ENCODE assay signal across 8 cellular contexts in the genomic region with DNA sequence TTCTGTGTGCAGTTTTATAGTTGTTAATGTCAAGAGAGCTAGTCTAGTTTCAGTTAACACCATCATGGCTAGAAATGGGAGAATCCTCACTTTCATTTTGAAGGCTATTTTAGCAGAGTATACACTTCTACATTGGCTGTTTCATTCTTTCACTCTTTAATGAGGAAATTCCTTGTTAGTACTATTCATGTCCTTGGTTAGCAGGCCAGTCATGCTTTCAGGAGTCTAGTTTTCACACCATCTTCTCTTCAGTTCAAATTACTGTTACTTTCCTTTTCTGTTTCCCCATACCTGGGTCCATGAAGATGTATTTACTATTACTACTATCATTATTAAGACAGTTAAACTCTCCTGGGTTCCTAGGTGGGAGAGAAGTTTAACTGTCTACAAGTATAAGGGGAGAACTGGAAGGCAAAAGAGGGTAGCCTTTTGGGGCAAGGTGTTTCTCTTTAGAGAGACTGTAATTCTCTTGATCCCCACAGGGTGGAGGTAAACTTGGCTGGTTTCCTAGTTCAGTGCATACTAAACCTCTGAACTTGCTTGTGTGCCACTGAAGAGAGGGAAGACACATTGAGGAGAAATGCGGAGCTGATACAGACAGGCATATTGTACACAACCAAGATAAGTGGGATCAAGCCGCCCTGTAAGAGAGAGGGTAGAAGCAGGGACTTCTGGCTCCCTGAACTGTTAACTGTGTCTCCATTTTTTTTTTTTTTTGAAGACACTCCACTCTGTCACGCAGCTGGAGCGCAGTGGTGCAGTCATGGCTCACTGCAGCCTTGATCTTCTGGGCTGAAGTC. TPM values are rescaled to one million over a fixed set of nuclear protein-coding genes. Genes with fewer than 3 reads are reported as not detected.
DNase-seq lines count a peak whose midpoint lies in the region; ATAC-seq and TF ChIP-seq lines count a peak whose summit lies in the region.

No MANE protein-coding gene starts in this region.

- H3K9me3 ChIP-seq in IMR-90 (ENCODE audit: control insufficient read depth, insufficient read depth, low read length) (peaks cover 13% of the 10 kb centered on the region), PC-3 (ENCODE audit: low read length) (0 out of 2 replicates have a peak, but pooled peaks cover 5% of the 10 kb centered on the region), neural cell (ENCODE audit: low read length) (peaks cover 5% of the 10 kb centered on the region)

- H2AK9ac ChIP-seq in IMR-90 (replicated peaks; ENCODE audit: low read depth, low read length, poor library complexity): no peak overlapping the region

- no peak overlapping the region for H3K18ac ChIP-seq in IMR-90 (ENCODE audit: low read depth, low read length)

- H2AK5ac ChIP-seq in IMR-90 (ENCODE audit: low read depth, low read length): no peak overlapping the region

- H3K9me2 ChIP-seq in PC-3 (replicated peaks; ENCODE audit: low read length) (no peaks in the 10 kb centered on the region), neural cell (ENCODE audit: insufficient read depth, low read length) (no peaks in the 10 kb centered on the region)

- H4K20me1 ChIP-seq in IMR-90 (ENCODE audit: insufficient read depth, low read length): peaks cover 7% of the 10 kb centered on the region; the same call in 1 of the 2 replicates
- H4K20me1 ChIP-seq in PC-3 (ENCODE audit: low read length): no peaks in the 10 kb centered on the region
- H4K20me1 ChIP-seq in neural cell (ENCODE audit: insufficient read depth): no peaks in the 10 kb centered on the region

- CTCF ChIA-PET in IMR-90 (lab: Yijun Ruan, JAX) (interaction anchor here (0.6 to 1.9 kb wide), 7 partner anchors 8 to 391 kb away, joined by 3 to 9 read pairs (median 6); no protein-coding TSS in a partner anchor), PC-3 (lab: Charles Lee) (interaction anchor here (0.6 to 1.4 kb wide), 3 partner anchors 93 to 190 kb away, joined by 3 to 13 read pairs (median 5); no protein-coding TSS in a partner anchor)

- no CpG with 5 or more reads among the region's 4 CpGs for WGBS in IMR-90 (ENCODE audit: extremely low coverage in 2 of 2, insufficient read length in 1 of 2), 2 experiments

- dilution Hi-C loops in IMR-90 (cut with HindIII; ENCODE audit: low sequenced_read_pairs, unreplicated experiment): no loop called here

- no peak overlapping the region for H3K27ac ChIP-seq in IMR-90 (ENCODE audit: insufficient read depth, low read length)
- no peak overlapping the region for H3K27ac ChIP-seq in PC-3 (ENCODE audit: low read length)
- H3K27ac ChIP-seq in neural cell (ENCODE audit: low read length): no peak overlapping the region

- intact Hi-C loops in IMR-90 (cut with micrococcal nuclease): loop anchor here (1.0 kb wide), 2 partner anchors 107 to 183 kb away; no protein-coding TSS in a partner anchor
- intact Hi-C loops in PC-3 (cut with micrococcal nuclease): loop anchor here (1.0 kb wide), 2 partner anchors 107 to 183 kb away; no protein-coding TSS in a partner anchor

- H3K14ac ChIP-seq in IMR-90 (replicated peaks; ENCODE audit: low read depth, low read length): no peak overlapping the region

- POLR2A ChIA-PET in IMR-90 (lab: Charles Lee; ENCODE audit: unreplicated experiment) (no interaction called here), PC-3 (lab: Charles Lee; ENCODE audit: unreplicated experiment) (no interaction called here)

- H2BK5ac ChIP-seq in IMR-90 (ENCODE audit: low read depth, low read length, poor library complexity, severe bottlenecking): no peak overlapping the region

- H3K4me3 ChIP-seq in IMR-90 (ENCODE audit: insufficient read depth, low read depth, low read length) (no peak overlapping the region), PC-3 (ENCODE audit: low read length) (no peak overlapping the region), epithelial cell of esophagus (ENCODE audit: low read length) (no peak overlapping the region), neural cell (ENCODE audit: low read length) (no peak overlapping the region)

- no peak overlapping the region for H2BK20ac ChIP-seq in IMR-90 (ENCODE audit: low read depth, low read length)

- no peak overlapping the region for H3K23ac ChIP-seq in IMR-90 (ENCODE audit: low read depth, low read length)

- H3K79me2 ChIP-seq in PC-3 (ENCODE audit: low read length): no peaks in the 10 kb centered on the region
- no peaks in the 10 kb centered on the region for H3K79me2 ChIP-seq in neural cell (replicated peaks; ENCODE audit: insufficient read depth, low read length)

- H2BK120ac ChIP-seq in IMR-90 (ENCODE audit: low read depth, low read length): no peak overlapping the region

- no peak overlapping the region for H4K91ac ChIP-seq in IMR-90 (ENCODE audit: insufficient read depth, low read depth, low read length)

- H3K27me3 ChIP-seq in IMR-90 (ENCODE audit: control insufficient read depth, insufficient read depth, low read length): peaks cover 26% of the 10 kb centered on the region
- H3K27me3 ChIP-seq in PC-3 (ENCODE audit: low read length): peaks cover 5% of the 10 kb centered on the region
- H3K27me3 ChIP-seq in neural cell (ENCODE audit: insufficient read depth, low read depth, low read length): peaks cover 2% of the 10 kb centered on the region

- ATAC-seq in IMR-90 (ENCODE audit: low read depth) (peak; percentile 54), PC-3 (0 out of 2 replicates have a peak, but pooled peaks have one; percentile 26), GM19328 (IDR thresholded peaks at IDR 0.05; ENCODE audit: unreplicated experiment) (no peak)

- no peak overlapping the region for H3K9ac ChIP-seq in IMR-90 (ENCODE audit: low read depth, low read length)
- no peak overlapping the region for H3K9ac ChIP-seq in PC-3 (ENCODE audit: low read length)
- no peak overlapping the region for H3K9ac ChIP-seq in neural cell (ENCODE audit: low read length)

- TF ChIP-seq RAD21 in IMR-90 (IDR thresholded peaks at IDR 0.05; ENCODE audit: low read length): peak; percentile 62
- TF ChIP-seq RAD21 in neural cell (conservative IDR thresholded peaks at IDR 0.05): peak; percentile 73

- TF ChIP-seq CTCF in IMR-90 (conservative IDR thresholded peaks at IDR 0.05; ENCODE audit: low read depth, low read length) (peak; percentile 71), PC-3 (conservative IDR thresholded peaks at IDR 0.05; ENCODE audit: low read depth, low read length) (peak; percentile 68), epithelial cell of esophagus (IDR thresholded peaks at IDR 0.05; ENCODE audit: insufficient read depth, low read depth, low read length, missing control alignments) (peak; percentile 81), neural cell (IDR thresholded peaks at IDR 0.05; ENCODE audit: poor library complexity, severe bottlenecking) (peak; percentile 79)

- no peak overlapping the region for H3K56ac ChIP-seq in IMR-90 (ENCODE audit: extremely low read depth, insufficient read depth, low read length)

- no peak overlapping the region for H2AFZ ChIP-seq in IMR-90 (replicated peaks; ENCODE audit: low read length, poor library complexity)
- H2AFZ ChIP-seq in PC-3 (ENCODE audit: low read length): no peak overlapping the region
- H2AFZ ChIP-seq in neural cell (ENCODE audit: low read depth, low read length): no peak overlapping the region

- no peak for TF ChIP-seq POLR2A in IMR-90 (IDR thresholded peaks at IDR 0.05; ENCODE audit: low read depth, low read length)

- no peaks in the 10 kb centered on the region for H3K36me3 ChIP-seq in IMR-90 (ENCODE audit: control insufficient read depth, insufficient read depth, low read length)
- H3K36me3 ChIP-seq in PC-3 (ENCODE audit: low read depth, low read length): no peaks in the 10 kb centered on the region
- H3K36me3 ChIP-seq in neural cell (ENCODE audit: insufficient read depth, low read length): no peaks in the 10 kb centered on the region

- H2BK15ac ChIP-seq in IMR-90 (ENCODE audit: low read depth, low read length): no peak overlapping the region

- H4K8ac ChIP-seq in IMR-90 (ENCODE audit: low read depth in 2 of 2, low read length in 2 of 2): no peak overlapping the region

- no peak for TF ChIP-seq EP300 in neural cell (conservative IDR thresholded peaks at IDR 0.05; ENCODE audit: poor library complexity, severe bottlenecking)

- peak; percentile 52 for DNase-seq in SIG-M5 treated with dmso at 0.1 percent for 504 hours (lab: John Stamatoyannopoulos, UW; ENCODE audit: unreplicated experiment)
- no peak for DNase-seq in SIG-M5 (lab: John Stamatoyannopoulos, UW)
- DNase-seq in IMR-90: peak; percentile 67
- DNase-seq in PC-3: peak; percentile 65
- DNase-seq in epithelial cell of esophagus (ENCODE audit: low read depth): peak; percentile 70
- no peak for DNase-seq in NCI-H1048 (lab: John Stamatoyannopoulos, UW)

- BruUV-seq in IMR-90 (replicated peaks; lab: Mats Ljungman, UMichigan): no TSS peak
- no TSS peak for BruUV-seq in PC-3 (replicated peaks; lab: Mats Ljungman, UMichigan)

- H3K4me1 ChIP-seq in IMR-90 (ENCODE audit: control insufficient read depth, insufficient read depth, low read length): 0 out of 2 replicates have a peak, but pooled peaks cover 2% of the 10 kb centered on the region
- peaks cover 12% of the 10 kb centered on the region for H3K4me1 ChIP-seq in PC-3 (ENCODE audit: insufficient read depth, low read length)

- no peaks in the 10 kb centered on the region for H3K79me1 ChIP-seq in IMR-90 (ENCODE audit: low read depth in 1 of 2, low read length in 2 of 2)

- no peak overlapping the region for H3K4ac ChIP-seq in IMR-90 (ENCODE audit: low read depth, low read length)

- H4K5ac ChIP-seq in IMR-90 (ENCODE audit: low read depth, low read length): no peak overlapping the region

- in situ Hi-C loops in IMR-90 (cut with MboI; ENCODE audit: low sequenced_read_pairs): loop anchor here (5.0 kb wide), 2 partner anchors 105 to 185 kb away; no protein-coding TSS in a partner anchor

- no peak overlapping the region for H3K4me2 ChIP-seq in IMR-90 (ENCODE audit: low read depth, low read length)
- H3K4me2 ChIP-seq in PC-3 (ENCODE audit: low read length): no peak overlapping the region
- H3K4me2 ChIP-seq in neural cell (ENCODE audit: low read length): no peak overlapping the region

- H3K9me1 ChIP-seq in IMR-90 (ENCODE audit: insufficient read depth, low read length): peaks cover 3% of the 10 kb centered on the region; the same call in 1 of the 2 replicates

- H3F3A ChIP-seq in PC-3 (ENCODE audit: low read length, unreplicated experiment): no peaks in the 10 kb centered on the region
- no peaks in the 10 kb centered on the region for H3F3A ChIP-seq in neural cell (ENCODE audit: insufficient read depth, low read length, poor library complexity, severe bottlenecking)

RNA-seq across cellular contexts. Expression of a gene that starts 41.3 kb away (rescaled TPM):
- not detected in 2 replicates for total RNA-seq in IMR-90 (2012; rRNA removed)
- not detected in 2 replicates for polyA plus RNA-seq in IMR-90 (2012; rRNA removed)
- not detected in 2 replicates for polyA plus RNA-seq in IMR-90 (2012; cell fraction: cytosol; rRNA removed)
- not detected in 2 replicates for polyA plus RNA-seq in IMR-90 (2012; cell fraction: nucleus; rRNA removed; ENCODE audit: low replicate concordance)
- not detected in 2 replicates for total RNA-seq in PC-3 (2014; rRNA removed)
- polyA plus RNA-seq in neural cell: 4.4 and 5.2 TPM in 2 replicates
- polyA minus RNA-seq in neural cell: 2.2 and 2.4 TPM in 2 replicates

RNA-seq across cellular contexts. Expression of a gene that starts 42.4 kb away (rescaled TPM):
- not detected in 2 replicates for total RNA-seq in IMR-90 (2012; rRNA removed)
- not detected in 2 replicates for polyA plus RNA-seq in IMR-90 (2012; rRNA removed)
- polyA plus RNA-seq in IMR-90 (2012; cell fraction: cytosol; rRNA removed): 0.38 TPM in 1 of 2 replicates, not detected in the other
- polyA plus RNA-seq in IMR-90 (2012; cell fraction: nucleus; rRNA removed; ENCODE audit: low replicate concordance): not detected in 2 replicates
- not detected in 2 replicates for total RNA-seq in PC-3 (2014; rRNA removed)
- not detected in 2 replicates for polyA plus RNA-seq in neural cell
- polyA minus RNA-seq in neural cell: not detected in 2 replicates

RNA-seq across cellular contexts. Expression of a gene that starts 59.3 kb away (rescaled TPM):
- total RNA-seq in IMR-90 (2012; rRNA removed) (not detected in 2 replicates), PC-3 (2014; rRNA removed) (not detected in 2 replicates)
- polyA plus RNA-seq in IMR-90 (2012; rRNA removed) (not detected in 2 replicates), neural cell (not detected in 2 replicates)
- not detected in 2 replicates for polyA plus RNA-seq in IMR-90 (2012; cell fraction: cytosol; rRNA removed)
- polyA plus RNA-seq in IMR-90 (2012; cell fraction: nucleus; rRNA removed; ENCODE audit: low replicate concordance): not detected in 2 replicates
- not detected in 2 replicates for polyA minus RNA-seq in neural cell

Comparison
In these comparisons a context has a peak if more than half of its experiments do, and no peak if none do; other contexts are left out.
1. DNase-seq: peak in SIG-M5 treated with dmso at 0.1 percent for 504 hours (single experiment), IMR-90 (single experiment), PC-3 (single experiment) and epithelial cell of esophagus (single experiment); none in SIG-M5 (single experiment) and NCI-H1048 (single experiment).
2. Peak in every context shown above with its lines, with median percentiles within 50 percentile points of each other: CTCF ChIP-seq.